ENCODE assay signal across 23 cellular contexts in genomic region chr3:66572090-66572632, GRCh38.
"Had no signal": no experiment of that assay in that cellular context is flagged by ENCODE, and none has a peak within 500 bp of the region (broad histone marks: within the 10 kb centered on the region; RNA-seq: fewer than 3 reads in every experiment).

No MANE protein-coding gene starts in this region.

- H3K27ac Mint-ChIP-seq: activated naive CD8-positive, alpha-beta T cell; activated T-cell treated with anti-CD3 and anti-CD28 coated beads, Interleukin-2, amount 50 U/mL, for 24 hours; activated T-helper 17 cell treated with anti-CD3 and anti-CD28 coated beads, Interleukin-2, amount 50 U/mL, for 72 hours; T-helper 2 cell treated with Interferon-gamma antibody and Interleukin-4, amounts not matched to agents 5 μg/mL and 100 μg/mL, for 36 hours; type B pancreatic cell had no signal

- H3K4me3 Mint-ChIP-seq: activated naive CD8-positive, alpha-beta T cell; activated T-cell treated with anti-CD3 and anti-CD28 coated beads, Interleukin-2, amount 50 U/mL, for 24 hours; activated T-helper 17 cell treated with anti-CD3 and anti-CD28 coated beads, Interleukin-2, amount 50 U/mL, for 72 hours; central memory CD8-positive, alpha-beta T cell; naive B cell; T-helper 2 cell treated with Interferon-gamma antibody and Interleukin-4, amounts not matched to agents 5 μg/mL and 100 μg/mL, for 36 hours; type B pancreatic cell had no signal

- H3K36me3 ChIP-seq: adrenal gland, ascending aorta, colonic mucosa, gastroesophageal sphincter, right atrium auricular region, spleen had no signal

- H3K27ac ChIP-seq: adrenal gland, ascending aorta, colonic mucosa, dorsolateral prefrontal cortex, epithelial cell of prostate, gastroesophageal sphincter, psoas muscle, right atrium auricular region, spleen, testis had no signal

- H3K4me1 Mint-ChIP-seq: central memory CD8-positive, alpha-beta T cell had no signal

- H3K4me3 ChIP-seq: adrenal gland, ascending aorta, colonic mucosa, dorsolateral prefrontal cortex, gastroesophageal sphincter, psoas muscle, right atrium auricular region, spleen had no signal

- H3K9me3 ChIP-seq: adrenal gland, ascending aorta, colonic mucosa, gastroesophageal sphincter, psoas muscle, right atrium auricular region, spleen, testis had no signal

- H3K36me3 Mint-ChIP-seq: activated naive CD8-positive, alpha-beta T cell; type B pancreatic cell had no signal

- H3K27me3 ChIP-seq: adrenal gland, ascending aorta, colonic mucosa, dorsolateral prefrontal cortex, gastroesophageal sphincter, right atrium auricular region, testis had no signal

- DNase-seq: activated CD8-positive, alpha-beta memory T cell treated with anti-CD3 and anti-CD28 coated beads, Interleukin-2, amount 50 U/mL, for 4 hours; activated T-cell treated with anti-CD3 and anti-CD28 coated beads, Interleukin-2, amount 50 U/mL, for 24 hours; adrenal gland; colonic mucosa; dorsolateral prefrontal cortex; head of caudate nucleus; left colon; mesendoderm; naive B cell; psoas muscle; spleen; stimulated activated CD4-positive, alpha-beta T cell treated with anti-CD3 and anti-CD28 coated beads, Interleukin-4, amount 100 ng/mL, for 1 hour; stimulated activated naive CD4-positive, alpha-beta T cell; testis had no signal

- H3K4me1 ChIP-seq: adrenal gland, ascending aorta, colonic mucosa, psoas muscle, right atrium auricular region, spleen, testis had no signal

- H3K9me3 Mint-ChIP-seq: activated T-cell treated with anti-CD3 and anti-CD28 coated beads, Interleukin-2, amount 50 U/mL, for 24 hours; activated T-helper 17 cell treated with anti-CD3 and anti-CD28 coated beads, Interleukin-2, amount 50 U/mL, for 72 hours; central memory CD8-positive, alpha-beta T cell; T-helper 2 cell treated with Interferon-gamma antibody and Interleukin-4, amounts not matched to agents 5 μg/mL and 100 μg/mL, for 36 hours; type B pancreatic cell had no signal

- H3K27me3 Mint-ChIP-seq: activated T-helper 17 cell treated with anti-CD3 and anti-CD28 coated beads, Interleukin-2, amount 50 U/mL, for 72 hours had no signal

- ATAC-seq: activated T-helper 17 cell treated with anti-CD3 and anti-CD28 coated beads, Interleukin-2, amount 50 U/mL, for 72 hours; gastroesophageal sphincter; left colon; psoas muscle had no signal
